10 cellular contexts compared by ENCODE assay signal in the genomic region with DNA sequence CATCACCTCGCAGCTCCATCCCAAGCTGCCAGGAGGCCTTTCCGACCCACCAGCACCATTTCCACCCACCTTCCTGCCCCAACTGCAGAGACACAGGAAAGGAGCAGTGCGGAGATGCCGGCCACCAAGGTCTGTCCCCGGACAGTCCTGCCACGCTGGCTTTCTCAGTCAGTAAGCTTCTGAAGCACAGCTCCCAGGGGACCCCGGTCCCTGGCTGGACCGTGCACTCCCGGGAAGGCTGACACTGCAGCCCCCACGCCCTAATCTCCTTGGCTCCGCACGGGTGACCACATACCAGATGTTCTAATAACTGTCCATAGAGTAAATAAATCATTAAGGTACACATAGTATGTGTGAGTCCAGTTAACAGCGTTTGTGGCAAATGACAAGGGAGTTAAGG.
DNase-seq lines count a peak whose midpoint lies in the region; ATAC-seq, FAIRE-seq and TF ChIP-seq lines count a peak whose summit lies in the region.
"Had no signal": no experiment of that assay in that cellular context is flagged by ENCODE, and none has a peak within 500 bp of the region (broad histone marks: within the 10 kb centered on the region; RNA-seq: fewer than 3 reads in every experiment).

No MANE protein-coding gene starts in this region.

- no peaks in the 10 kb centered on the region for H3K9me3 Mint-ChIP-seq in stimulated activated naive CD8-positive, alpha-beta T cell treated with anti-CD3 and anti-CD28 coated beads, Interleukin-15, Interleukin-2, amounts not matched to agents 100 ng/mL and 50 ng/mL, for 24 hours
- H3K9me3 Mint-ChIP-seq in stimulated activated naive B cell treated with anti-CD40 and anti-IgM and Interleukin-4, amounts not matched to agents 10 μg/mL and 1 μg/mL and 100 μg/mL, for 72 hours: no peaks in the 10 kb centered on the region

- H3K36me3 ChIP-seq in endothelial cell of umbilical vein (ENCODE audit: control insufficient read depth in 2 of 2, extremely low read depth in 1 of 2, insufficient read depth in 2 of 2, low read length in 2 of 2) (peaks cover 8 to 24% of the 10 kb centered on the region in 2 experiments), osteoblast (ENCODE audit: insufficient read depth, low read length) (peaks cover 38% of the 10 kb centered on the region), vagina (no peaks in the 10 kb centered on the region)

- H3K4me2 ChIP-seq in endothelial cell of umbilical vein (ENCODE audit: insufficient read depth, low read length): no peak overlapping the region
- H3K4me2 ChIP-seq in osteoblast (ENCODE audit: insufficient read depth, low read length): peak overlapping the region; percentile 39

- intact Hi-C loops in endothelial cell of umbilical vein (cut with micrococcal nuclease): no loop called here
- intact Hi-C loops in vagina (cut with DNase I): no loop called here

- peak overlapping the region; percentile 8 for H3K27ac Mint-ChIP-seq in stimulated activated naive CD8-positive, alpha-beta T cell treated with anti-CD3 and anti-CD28 coated beads, Interleukin-15, Interleukin-2, amounts not matched to agents 100 ng/mL and 50 ng/mL, for 24 hours
- H3K27ac Mint-ChIP-seq in stimulated activated naive B cell treated with anti-CD40 and anti-IgM and Interleukin-4, amounts not matched to agents 10 μg/mL and 1 μg/mL and 100 μg/mL, for 72 hours: no peak overlapping the region

- H4K20me1 ChIP-seq in endothelial cell of umbilical vein (replicated peaks; ENCODE audit: control insufficient read depth, extremely low read depth, insufficient read depth, low read length) (no peaks in the 10 kb centered on the region), osteoblast (ENCODE audit: insufficient read depth, low read length) (peaks cover 4% of the 10 kb centered on the region)

- H3K4me1 ChIP-seq in endothelial cell of umbilical vein (ENCODE audit: control insufficient read depth, extremely low read depth, insufficient read depth, low read length) (peaks cover 53% of the 10 kb centered on the region), osteoblast (ENCODE audit: insufficient read depth, low read length) (peaks cover 50% of the 10 kb centered on the region), vagina (peaks cover 47% of the 10 kb centered on the region)

- H3K4me3 Mint-ChIP-seq in stimulated activated naive CD8-positive, alpha-beta T cell treated with anti-CD3 and anti-CD28 coated beads, Interleukin-15, Interleukin-2, amounts not matched to agents 100 ng/mL and 50 ng/mL, for 24 hours: no peak overlapping the region
- no peak overlapping the region for H3K4me3 Mint-ChIP-seq in stimulated activated naive B cell treated with anti-CD40 and anti-IgM and Interleukin-4, amounts not matched to agents 10 μg/mL and 1 μg/mL and 100 μg/mL, for 72 hours

- TF ChIP-seq POLR2A in endothelial cell of umbilical vein (IDR thresholded peaks at IDR 0.05; ENCODE audit: low read depth, low read length) (no peak), vagina (IDR thresholded peaks at IDR 0.05) (no peak)

- dilution Hi-C loops in endothelial cell of umbilical vein (cut with MboI; ENCODE audit: extremely low pct_ligation_motif_present, low sequenced_read_pairs): no loop called here

- H2AFZ ChIP-seq in endothelial cell of umbilical vein (ENCODE audit: low read depth, low read length) (no peak overlapping the region), osteoblast (ENCODE audit: low read length) (no peak overlapping the region)

- H3K27me3 Mint-ChIP-seq in stimulated activated naive CD8-positive, alpha-beta T cell treated with anti-CD3 and anti-CD28 coated beads, Interleukin-15, Interleukin-2, amounts not matched to agents 100 ng/mL and 50 ng/mL, for 24 hours: no peaks in the 10 kb centered on the region
- H3K27me3 Mint-ChIP-seq in stimulated activated naive B cell treated with anti-CD40 and anti-IgM and Interleukin-4, amounts not matched to agents 10 μg/mL and 1 μg/mL and 100 μg/mL, for 72 hours: no peaks in the 10 kb centered on the region

- no peak for FAIRE-seq in endothelial cell of umbilical vein (lab: Jason Lieb, UNC)

- peak overlapping the region; percentile 48 for H3K9ac ChIP-seq in endothelial cell of umbilical vein (replicated peaks; ENCODE audit: extremely low read depth, insufficient read depth, low read length)

- H3K9me1 ChIP-seq in endothelial cell of umbilical vein (replicated peaks; ENCODE audit: control insufficient read depth, extremely low read depth, insufficient read depth, low read length): no peaks in the 10 kb centered on the region

- H3K9me3 ChIP-seq in endothelial cell of umbilical vein (replicated peaks; ENCODE audit: control insufficient read depth, insufficient read depth, low read length) (no peaks in the 10 kb centered on the region), osteoblast (ENCODE audit: low read depth, low read length) (no peaks in the 10 kb centered on the region), vagina (no peaks in the 10 kb centered on the region)

- H3K4me3 ChIP-seq in endothelial cell of umbilical vein (replicated peaks in 1 of 3; ENCODE audit: insufficient read depth in 1 of 3, low read depth in 1 of 3, low read length in 3 of 3): no peak overlapping the region
- no peak overlapping the region for H3K4me3 ChIP-seq in osteoblast (ENCODE audit: insufficient read depth, low read length)
- H3K4me3 ChIP-seq in vagina: no peak overlapping the region

- peaks cover 21% of the 10 kb centered on the region for H3K36me3 Mint-ChIP-seq in stimulated activated naive CD8-positive, alpha-beta T cell treated with anti-CD3 and anti-CD28 coated beads, Interleukin-15, Interleukin-2, amounts not matched to agents 100 ng/mL and 50 ng/mL, for 24 hours (ENCODE audit: low read depth)
- H3K36me3 Mint-ChIP-seq in stimulated activated naive B cell treated with anti-CD40 and anti-IgM and Interleukin-4, amounts not matched to agents 10 μg/mL and 1 μg/mL and 100 μg/mL, for 72 hours: peaks cover 21 to 22% of the 10 kb centered on the region in 2 donors

- DNase-seq in stimulated activated naive CD8-positive, alpha-beta T cell treated with anti-CD3 and anti-CD28 coated beads, Interleukin-15, Interleukin-2, amounts not matched to agents 100 U/mL and 50 U/mL, for 24 hours: no peak
- DNase-seq in endothelial cell of umbilical vein (ENCODE audit: low read depth, low spot score) (no peak), osteoblast (ENCODE audit: insufficient read length, low spot score, missing footprints) (no peak), vagina (ENCODE audit: extremely low spot score in 2 of 2) (peak in 1 of 2 donors; percentile 77), hypothalamus (lab: John Stamatoyannopoulos, UW) (no peak), NCI-H187 treated with DMSO at 0.1 percent for 48 hours (lab: John Stamatoyannopoulos, UW) (no peak)
- DNase-seq in stimulated activated naive B cell treated with anti-CD40 and anti-IgM and Interleukin-4, amounts not matched to agents 10 μg/mL and 1 μg/mL and 100 μg/mL, for 72 hours: no peak
- DNase-seq: MV-4-11, T-helper 1 cell had no signal

- no TSS peak for BruUV-seq in endothelial cell of umbilical vein (replicated peaks; lab: Mats Ljungman, UMichigan)

- H3K27me3 ChIP-seq in endothelial cell of umbilical vein (ENCODE audit: control insufficient read depth in 2 of 2, insufficient read depth in 2 of 2, low read length in 2 of 2): no peaks in the 10 kb centered on the region
- H3K27me3 ChIP-seq in osteoblast (ENCODE audit: insufficient read depth, low read length): no peaks in the 10 kb centered on the region
- no peaks in the 10 kb centered on the region for H3K27me3 ChIP-seq in vagina

- CTCF ChIA-PET in endothelial cell of umbilical vein (lab: Charles Lee): interaction anchor here (1.1 to 4.4 kb wide), 3 partner anchors 21 to 191 kb away, joined by 3 to 21 read pairs (median 6); no protein-coding TSS in a partner anchor

- no peak for TF ChIP-seq CTCF in endothelial cell of umbilical vein (IDR thresholded peaks at IDR 0.05; ENCODE audit: extremely low read depth in 1 of 2, insufficient read depth in 1 of 2, low read depth in 1 of 2, low read length in 2 of 2)
- TF ChIP-seq CTCF in osteoblast (IDR thresholded peaks at IDR 0.05; ENCODE audit: extremely low read depth, low read depth, low read length): no peak
- TF ChIP-seq CTCF in vagina (IDR thresholded peaks at IDR 0.05): no peak

- no peak for ATAC-seq in stimulated activated naive CD8-positive, alpha-beta T cell treated with anti-CD3 and anti-CD28 coated beads, Interleukin-15, Interleukin-2, amounts not matched to agents 100 U/mL and 50 U/mL, for 24 hours
- no peak for ATAC-seq in stimulated activated naive B cell treated with anti-CD40 and anti-IgM and Interleukin-4, amounts not matched to agents 10 μg/mL and 1 μg/mL and 100 μg/mL, for 72 hours (replicated peaks)

- H3K79me2 ChIP-seq in endothelial cell of umbilical vein (ENCODE audit: control insufficient read depth, insufficient read depth, low read length) (peaks cover 80% of the 10 kb centered on the region), osteoblast (ENCODE audit: insufficient read depth, low read length) (peaks cover 86% of the 10 kb centered on the region)

- POLR2A ChIA-PET in endothelial cell of umbilical vein (lab: Charles Lee): no interaction called here

- peaks cover 18% of the 10 kb centered on the region for H3K4me1 Mint-ChIP-seq in stimulated activated naive CD8-positive, alpha-beta T cell treated with anti-CD3 and anti-CD28 coated beads, Interleukin-15, Interleukin-2, amounts not matched to agents 100 ng/mL and 50 ng/mL, for 24 hours (ENCODE audit: low read depth)
- H3K4me1 Mint-ChIP-seq in stimulated activated naive B cell treated with anti-CD40 and anti-IgM and Interleukin-4, amounts not matched to agents 10 μg/mL and 1 μg/mL and 100 μg/mL, for 72 hours: peaks cover 0 to 4% of the 10 kb centered on the region in 2 donors

- H3K27ac ChIP-seq in endothelial cell of umbilical vein (ENCODE audit: insufficient read depth, low read depth, low read length) (peak overlapping the region; percentile 97), osteoblast (ENCODE audit: low read depth, low read length) (peak overlapping the region; percentile 100), vagina (peak overlapping the region; percentile 96)

TF ChIP-seq in endothelial cell of umbilical vein, 7 proteins besides CTCF, POLR2A, EP300 and RAD21:
- no peak for TF ChIP-seq POLR2AphosphoS5 (IDR thresholded peaks at IDR 0.05; ENCODE audit: insufficient read depth, low read depth, low read length)
- TF ChIP-seq GATA2 (IDR thresholded peaks at IDR 0.05; ENCODE audit: insufficient read depth, insufficient read length, low read depth, low read length): no peak
- no peak for TF ChIP-seq MYC (IDR thresholded peaks at IDR 0.05; ENCODE audit: low read depth, low read length)
- TF ChIP-seq EZH2 (IDR thresholded peaks at IDR 0.05; ENCODE audit: borderline replicate concordance, low read depth, low read length, severe bottlenecking): no peak
- no peak for TF ChIP-seq JUN (IDR thresholded peaks at IDR 0.05; ENCODE audit: borderline replicate concordance, insufficient read depth, insufficient read length, low read depth)
- TF ChIP-seq FOS (IDR thresholded peaks at IDR 0.05; ENCODE audit: borderline replicate concordance, insufficient read depth, low read length): no peak
- TF ChIP-seq, protein P1, sequence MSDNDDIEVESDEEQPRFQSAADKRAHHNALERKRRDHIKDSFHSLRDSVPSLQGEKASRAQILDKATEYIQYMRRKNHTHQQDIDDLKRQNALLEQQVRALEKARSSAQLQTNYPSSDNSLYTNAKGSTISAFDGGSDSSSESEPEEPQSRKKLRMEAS (IDR thresholded peaks at IDR 0.05; ENCODE audit: insufficient read depth, insufficient read length): no peak
